Comparison of ENCODE assay signal across 8 cellular contexts in genomic region chr9:83707768-83708514, GRCh38. TPM values are rescaled to one million over a fixed set of nuclear protein-coding genes. Genes with fewer than 3 reads are reported as not detected.
DNase-seq lines count a peak whose midpoint lies in the region; ATAC-seq and TF ChIP-seq lines count a peak whose summit lies in the region.

Gene UBQLN1, minus strand, starts transcription at chr9:83707958. Its CDS starts 279 bp downstream, at chr9:83707679.

- no peak for TF ChIP-seq CTCF in C4-2B (conservative IDR thresholded peaks at IDR 0.05)

- peak within 1 kb of the TSS; percentile 94 for H3K27ac ChIP-seq in C4-2B

- DNase-seq in NCI-H748 (lab: John Stamatoyannopoulos, UW; ENCODE audit: unreplicated experiment): peak; percentile 96
- peak; percentile 89 for DNase-seq in activated CD4-positive, alpha-beta T cell treated with anti-CD3 and anti-CD28 coated beads, Interleukin-2, amount 50 U/mL, for 1 hour
- DNase-seq in dedifferentiated amniotic fluid mesenchymal stem cell (ENCODE audit: extremely low spot score): peak; percentile 80
- DNase-seq in left lobe of liver (ENCODE audit: low spot score): peak; percentile 95
- peak; percentile 90 to 91 for DNase-seq in stimulated activated CD4-positive, alpha-beta T cell treated with anti-CD3 and anti-CD28 coated beads, Interleukin-2, amount 100 ng/mL, for 24 hours

- peak; percentile 81 for ATAC-seq in GM19395 (IDR thresholded peaks at IDR 0.05; ENCODE audit: unreplicated experiment)
- ATAC-seq in HG03558 (IDR thresholded peaks at IDR 0.05; ENCODE audit: extremely low read depth, unreplicated experiment): peak; percentile 54
- peak; percentile 91 for ATAC-seq in left lobe of liver

RNA-seq across cellular contexts. Expression of gene UBQLN1, which starts in this region (rescaled TPM):
- 45.9 TPM for total RNA-seq in left lobe of liver

Comparison
In these comparisons a context has a peak if more than half of its experiments do, and no peak if none do; other contexts are left out.
1. Peak in every context shown above with its lines: DNase-seq, ATAC-seq and H3K27ac ChIP-seq.